Comparison of ENCODE assay signal across 10 cellular contexts in genomic region chr10:90222939-90223338, GRCh38.
"Had no signal": no experiment of that assay in that cellular context is flagged by ENCODE, and none has a peak within 500 bp of the region (broad histone marks: within the 10 kb centered on the region; RNA-seq: fewer than 3 reads in every experiment).

No MANE protein-coding gene starts in this region.

- H3K4me1 ChIP-seq: gastrocnemius medialis, stomach had no signal

- H3K27ac ChIP-seq: cardiac muscle cell, gastrocnemius medialis, stomach, thoracic aorta had no signal

- H3K27me3 ChIP-seq: cardiac muscle cell, gastrocnemius medialis, stomach had no signal

- H3K36me3 ChIP-seq: cardiac muscle cell, gastrocnemius medialis, stomach, thoracic aorta had no signal

- H3K4me3 ChIP-seq: cardiac muscle cell, gastrocnemius medialis, stomach, thoracic aorta had no signal

- ATAC-seq: activated naive CD4-positive, alpha-beta T cell treated with anti-CD3 and anti-CD28 coated beads, Interleukin-2, amount 50 U/mL, for 72 hours; gastrocnemius medialis; naive thymus-derived CD4-positive, alpha-beta T cell had no signal

- H3K9me3 ChIP-seq: gastrocnemius medialis, stomach, thoracic aorta had no signal

- DNase-seq: activated CD4-positive, alpha-beta T cell treated with anti-CD3 and anti-CD28 coated beads, Interleukin-2, amount 10 ng/mL, durations not matched to agents 7 days and 5 days; activated CD4-positive, CD25-positive, alpha-beta regulatory T cell; anterior cingulate cortex; gastrocnemius medialis; naive thymus-derived CD4-positive, alpha-beta T cell; stomach; T-helper 2 cell had no signal
